ENCODE assay signal across 8 cellular contexts in the genomic region with DNA sequence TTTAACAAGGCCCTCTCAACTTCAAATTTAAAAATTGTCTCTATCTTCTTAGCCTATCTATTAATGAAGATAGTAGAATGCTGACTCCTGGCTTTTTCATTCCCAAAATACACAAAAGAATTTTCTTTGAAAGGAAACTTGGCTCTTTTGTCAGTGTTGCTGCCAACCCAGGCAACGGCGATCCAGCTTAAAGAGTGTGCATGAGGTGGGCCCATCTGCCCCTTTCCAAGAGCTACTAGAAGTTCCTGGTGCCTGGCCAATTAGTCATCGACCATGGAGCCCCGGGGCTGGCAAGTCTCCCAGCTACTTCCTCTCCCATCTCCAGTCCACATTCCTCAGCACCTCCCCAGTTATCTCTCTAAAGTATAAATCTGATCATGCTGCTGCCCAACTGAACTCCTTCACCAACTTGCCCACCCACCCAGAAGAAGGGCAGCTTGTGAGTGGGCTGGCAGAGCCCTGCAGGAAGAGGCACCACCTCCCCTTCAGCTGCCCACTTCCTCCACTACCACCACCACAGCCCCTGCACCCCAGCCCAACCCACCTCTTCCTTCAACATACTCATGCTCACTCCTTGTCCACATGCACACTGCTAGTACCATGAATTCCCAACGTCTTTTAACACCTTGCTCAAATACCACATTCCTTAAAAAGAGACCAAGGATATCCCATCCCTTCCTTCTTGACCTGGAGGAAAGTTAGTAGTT.
DNase-seq lines count a peak whose midpoint lies in the region; ATAC-seq and TF ChIP-seq lines count a peak whose summit lies in the region.

No MANE protein-coding gene starts in this region.

- peaks cover 0 to 2% (median 0%) of the 10 kb centered on the region in 8 donors for H3K9me3 Mint-ChIP-seq in CD4-positive, alpha-beta memory T cell
- H3K9me3 Mint-ChIP-seq in GM23338 = no peaks in the 10 kb centered on the region

- no peaks in the 10 kb centered on the region for H3F3A ChIP-seq in GM23338 (replicated peaks; ENCODE audit: low read depth)

- peaks cover 4% of the 10 kb centered on the region for H3K36me3 ChIP-seq in CD4-positive, alpha-beta memory T cell (ENCODE audit: insufficient read depth, low read length)
- H3K36me3 ChIP-seq in GM23338 (ENCODE audit: insufficient read depth) = no peaks in the 10 kb centered on the region

- no peak overlapping the region for H3K4me3 ChIP-seq in CD4-positive, alpha-beta memory T cell (ENCODE audit: low read length in 2 of 2)
- H3K4me3 ChIP-seq in choroid plexus epithelial cell (ENCODE audit: low read depth, low read length) (no peak overlapping the region), GM23338 (no peak overlapping the region)

- H3K27me3 ChIP-seq in CD4-positive, alpha-beta memory T cell (ENCODE audit: insufficient read depth, low read length) = no peaks in the 10 kb centered on the region
- H3K27me3 ChIP-seq in GM23338 (ENCODE audit: insufficient read depth) = no peaks in the 10 kb centered on the region

- no peaks in the 10 kb centered on the region for H3K9me2 ChIP-seq in GM23338 (ENCODE audit: insufficient read depth)

- peaks cover 5 to 26% of the 10 kb centered on the region in 2 donors for H3K36me3 Mint-ChIP-seq in CD4-positive, alpha-beta memory T cell
- no peaks in the 10 kb centered on the region; the same call in 2 of the 3 replicates for H3K36me3 Mint-ChIP-seq in GM23338 (ENCODE audit: low read depth)

- intact Hi-C loops in CD4-positive, alpha-beta memory T cell (cut with micrococcal nuclease) = no loop called here

- H3K27ac ChIP-seq in CD4-positive, alpha-beta memory T cell (ENCODE audit: low read depth, low read length) = no peak overlapping the region
- H3K27ac ChIP-seq in GM23338 (ENCODE audit: low read depth) = no peak overlapping the region

- H3K4me2 ChIP-seq in GM23338 = no peak overlapping the region

- ATAC-seq in GM23338 = no peak
- ATAC-seq in GM21619 (IDR thresholded peaks at IDR 0.05; ENCODE audit: unreplicated experiment) = no peak
- ATAC-seq in GM18909 (IDR thresholded peaks at IDR 0.05; ENCODE audit: poor library complexity, unreplicated experiment) = no peak

- POLR2A ChIA-PET in CD4-positive, alpha-beta memory T cell (lab: Charles Lee; ENCODE audit: partially characterized antibody) = interaction anchor here (0.6 kb wide), 1 partner anchor 58 kb away, joined by 3 read pairs; no protein-coding TSS in a partner anchor

- peak overlapping the region; percentile 10 to 86 (median 68) for H3K27ac Mint-ChIP-seq in CD4-positive, alpha-beta memory T cell
- no peak overlapping the region for H3K27ac Mint-ChIP-seq in GM23338

- DNase-seq in CD4-positive, alpha-beta memory T cell = no peak
- DNase-seq in M059J (ENCODE audit: low read depth) (peak; percentile 97), choroid plexus epithelial cell (ENCODE audit: low read depth) (peak; percentile 95), myocyte (ENCODE audit: low read depth) (peak; percentile 88), GM23338 (ENCODE audit: low spot score) (no peak)
- no peak for DNase-seq in activated CD8-positive, alpha-beta memory T cell treated with anti-CD3 and anti-CD28 coated beads, Interleukin-2, amount 50 U/mL, for 48 hours

- CTCF ChIA-PET in CD4-positive, alpha-beta memory T cell (lab: Charles Lee; ENCODE audit: partially characterized antibody) = interaction anchor here (1.0 kb wide), 1 partner anchor 139 kb away, joined by 3 read pairs; no protein-coding TSS in a partner anchor

- H3K4me1 Mint-ChIP-seq in CD4-positive, alpha-beta memory T cell = peaks cover 24 to 66% (median 51%) of the 10 kb centered on the region in 4 donors
- peaks cover 42% of the 10 kb centered on the region for H3K4me1 Mint-ChIP-seq in GM23338

- H3K9me3 ChIP-seq in CD4-positive, alpha-beta memory T cell (ENCODE audit: control insufficient read depth in 1 of 2, low read length in 2 of 2) = no peaks in the 10 kb centered on the region

- H3K79me2 ChIP-seq in GM23338 (replicated peaks; ENCODE audit: insufficient read depth) = no peaks in the 10 kb centered on the region

- H3K27me3 Mint-ChIP-seq in CD4-positive, alpha-beta memory T cell = no peaks in the 10 kb centered on the region
- H3K27me3 Mint-ChIP-seq in GM23338 (ENCODE audit: insufficient read depth, low read depth, poor library complexity) = no peaks in the 10 kb centered on the region

- H2AFZ ChIP-seq in GM23338 = no peak overlapping the region

- no peaks in the 10 kb centered on the region for H4K20me1 ChIP-seq in GM23338 (replicated peaks; ENCODE audit: insufficient read depth)

- peak overlapping the region in 7 of 8 donors; percentile 2 to 68 (median 55) for H3K4me3 Mint-ChIP-seq in CD4-positive, alpha-beta memory T cell
- H3K4me3 Mint-ChIP-seq in GM23338 = no peak overlapping the region

- TF ChIP-seq CTCF in choroid plexus epithelial cell (conservative IDR thresholded peaks at IDR 0.05; ENCODE audit: low read depth, low read length) = no peak
- TF ChIP-seq CTCF in GM23338 (conservative IDR thresholded peaks at IDR 0.05; ENCODE audit: low read depth in 2 of 2) = no peak

- H3K4me1 ChIP-seq in CD4-positive, alpha-beta memory T cell (ENCODE audit: insufficient read depth, low read length) = peaks cover 50% of the 10 kb centered on the region
- H3K4me1 ChIP-seq in GM23338 (ENCODE audit: insufficient read depth) = 0 out of 2 replicates have a peak, but pooled peaks cover 10% of the 10 kb centered on the region

TF ChIP-seq in GM23338, 12 proteins besides CTCF, POLR2A, EP300 and RAD21 (continues in another document):
- TF ChIP-seq JUNB (IDR thresholded peaks at IDR 0.05; ENCODE audit: unreplicated experiment) = no peak
- no peak for TF ChIP-seq POLR2AphosphoS5 (IDR thresholded peaks at IDR 0.05; ENCODE audit: low read depth)
- no peak for TF ChIP-seq REST (IDR thresholded peaks at IDR 0.05; ENCODE audit: unreplicated experiment)
- TF ChIP-seq EZH2 (IDR thresholded peaks at IDR 0.05; ENCODE audit: low read depth, unreplicated experiment) = no peak
- no peak for TF ChIP-seq CREB1 (CRISPR knock-in tag; IDR thresholded peaks at IDR 0.05; ENCODE audit: low read depth)
- no peak for TF ChIP-seq EZH2phosphoT487 (IDR thresholded peaks at IDR 0.05; ENCODE audit: unreplicated experiment)
- no peak for TF ChIP-seq NANOG (IDR thresholded peaks at IDR 0.05; ENCODE audit: borderline replicate concordance)
- TF ChIP-seq, protein P1, sequence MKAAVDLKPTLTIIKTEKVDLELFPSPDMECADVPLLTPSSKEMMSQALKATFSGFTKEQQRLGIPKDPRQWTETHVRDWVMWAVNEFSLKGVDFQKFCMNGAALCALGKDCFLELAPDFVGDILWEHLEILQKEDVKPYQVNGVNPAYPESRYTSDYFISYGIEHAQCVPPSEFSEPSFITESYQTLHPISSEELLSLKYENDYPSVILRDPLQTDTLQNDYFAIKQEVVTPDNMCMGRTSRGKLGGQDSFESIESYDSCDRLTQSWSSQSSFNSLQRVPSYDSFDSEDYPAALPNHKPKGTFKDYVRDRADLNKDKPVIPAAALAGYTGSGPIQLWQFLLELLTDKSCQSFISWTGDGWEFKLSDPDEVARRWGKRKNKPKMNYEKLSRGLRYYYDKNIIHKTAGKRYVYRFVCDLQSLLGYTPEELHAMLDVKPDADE (IDR thresholded peaks at IDR 0.05) = no peak
- TF ChIP-seq ZNF331 (CRISPR knock-in tag; IDR thresholded peaks at IDR 0.05; ENCODE audit: low read depth) = no peak
- no peak for TF ChIP-seq ZNF114 (CRISPR knock-in tag; IDR thresholded peaks at IDR 0.05)

Comparison
In these comparisons a context has a peak if more than half of its experiments do, and no peak if none do; other contexts are left out.
1. DNase-seq: peak in M059J (single experiment), choroid plexus epithelial cell (single experiment) and myocyte (single experiment); none in CD4-positive, alpha-beta memory T cell (0 of 5), GM23338 (single experiment) and activated CD8-positive, alpha-beta memory T cell treated with anti-CD3 and anti-CD28 coated beads, Interleukin-2, amount 50 U/mL, for 48 hours (single experiment).